In genomic region chr5:140554454-140554853, GRCh38 we compare ENCODE assay signal across 11 cellular contexts. TPM values are rescaled to one million over a fixed set of nuclear protein-coding genes. Genes with fewer than 3 reads are reported as not detected.
DNase-seq lines count a peak whose midpoint lies in the region; ATAC-seq lines count a peak whose summit lies in the region.
"Had no signal": no experiment of that assay in that cellular context is flagged by ENCODE, and none has a peak within 500 bp of the region (broad histone marks: within the 10 kb centered on the region; RNA-seq: fewer than 3 reads in every experiment).

No MANE protein-coding gene starts in this region.

- no peak for DNase-seq in CD8-positive, alpha-beta memory T cell
- DNase-seq in LHCN-M2 (ENCODE audit: low read depth): peak; percentile 64
- no peak for DNase-seq in activated naive CD8-positive, alpha-beta T cell treated with anti-CD3 and anti-CD28 coated beads, Interleukin-2, amount 50 U/mL, for 24 hours
- no peak for DNase-seq in natural killer cell treated with Interleukin-12 subunit alpha and Interleukin-12 subunit beta and Interleukin-15 and Interleukin-18, amount 100 ng/mL, for 72 hours (ENCODE audit: low spot score)
- DNase-seq in Right ventricle myocardium inferior (ENCODE audit: missing footprints): no peak
- no peak for DNase-seq in stimulated activated CD4-positive, alpha-beta T cell treated with anti-CD3 and anti-CD28 coated beads, Interleukin-15, amount 100 ng/mL, for 24 hours
- DNase-seq: aorta, heart right ventricle, NCI-H2029 had no signal

- peaks cover 52 to 64% (median 55%) of the 10 kb centered on the region in 3 donors for H3K4me1 Mint-ChIP-seq in CD8-positive, alpha-beta memory T cell
- H3K4me1 Mint-ChIP-seq in activated naive CD8-positive, alpha-beta T cell treated with anti-CD3 and anti-CD28 coated beads, Interleukin-2, amount 50 U/mL, for 24 hours: peaks cover 64% of the 10 kb centered on the region
- peaks cover 54 to 66% of the 10 kb centered on the region in 2 donors for H3K4me1 Mint-ChIP-seq in natural killer cell treated with Interleukin-12 subunit alpha and Interleukin-12 subunit beta and Interleukin-15 and Interleukin-18, amount 100 ng/mL, for 72 hours (ENCODE audit: low read depth in 2 of 2)

- H3K4me3 Mint-ChIP-seq in CD8-positive, alpha-beta memory T cell: peak overlapping the region in 3 of 7 donors; percentile 0 to 28 (median 2)
- peak overlapping the region; percentile 93 for H3K4me3 Mint-ChIP-seq in activated naive CD8-positive, alpha-beta T cell treated with anti-CD3 and anti-CD28 coated beads, Interleukin-2, amount 50 U/mL, for 24 hours
- peak overlapping the region; percentile 89 for H3K4me3 Mint-ChIP-seq in natural killer cell treated with Interleukin-12 subunit alpha and Interleukin-12 subunit beta and Interleukin-15 and Interleukin-18, amount 100 ng/mL, for 72 hours

- POLR2A ChIA-PET in CD8-positive, alpha-beta memory T cell (lab: Charles Lee): interaction anchor here (0.7 kb wide), 1 partner anchor 10 kb away, joined by 3 read pairs; no protein-coding TSS in a partner anchor

- ATAC-seq in activated naive CD8-positive, alpha-beta T cell treated with anti-CD3 and anti-CD28 coated beads, Interleukin-2, amount 50 U/mL, for 24 hours: no peak
- no peak for ATAC-seq in natural killer cell treated with Interleukin-12 subunit alpha and Interleukin-12 subunit beta and Interleukin-15 and Interleukin-18, amount 100 ng/mL, for 72 hours
- ATAC-seq in GM21786 (IDR thresholded peaks at IDR 0.05; ENCODE audit: unreplicated experiment) (no peak), Right ventricle myocardium inferior (no peak), HG02623 (IDR thresholded peaks at IDR 0.05; ENCODE audit: unreplicated experiment) (no peak)
- ATAC-seq: heart right ventricle had no signal

- H3K27ac ChIP-seq in CD8-positive, alpha-beta memory T cell (ENCODE audit: low read depth, low read length): no peak overlapping the region

- H3K27me3 ChIP-seq in CD8-positive, alpha-beta memory T cell (ENCODE audit: insufficient read depth, low read length, poor library complexity, severe bottlenecking): no peaks in the 10 kb centered on the region
- H3K27me3 ChIP-seq: heart right ventricle had no signal

- peaks cover 0 to 58% (median 9%) of the 10 kb centered on the region in 3 donors for H3K36me3 Mint-ChIP-seq in CD8-positive, alpha-beta memory T cell
- peaks cover 53% of the 10 kb centered on the region for H3K36me3 Mint-ChIP-seq in activated naive CD8-positive, alpha-beta T cell treated with anti-CD3 and anti-CD28 coated beads, Interleukin-2, amount 50 U/mL, for 24 hours (ENCODE audit: low read depth)
- H3K36me3 Mint-ChIP-seq in natural killer cell treated with Interleukin-12 subunit alpha and Interleukin-12 subunit beta and Interleukin-15 and Interleukin-18, amount 100 ng/mL, for 72 hours: peaks cover 42% of the 10 kb centered on the region

- intact Hi-C loops in Right ventricle myocardium inferior (cut with DNase I): no loop called here

- no peaks in the 10 kb centered on the region for H3K27me3 Mint-ChIP-seq in CD8-positive, alpha-beta memory T cell
- no peaks in the 10 kb centered on the region for H3K27me3 Mint-ChIP-seq in activated naive CD8-positive, alpha-beta T cell treated with anti-CD3 and anti-CD28 coated beads, Interleukin-2, amount 50 U/mL, for 24 hours
- H3K27me3 Mint-ChIP-seq in natural killer cell treated with Interleukin-12 subunit alpha and Interleukin-12 subunit beta and Interleukin-15 and Interleukin-18, amount 100 ng/mL, for 72 hours: no peaks in the 10 kb centered on the region

- CTCF ChIA-PET in CD8-positive, alpha-beta memory T cell (lab: Charles Lee): no interaction called here

- no peaks in the 10 kb centered on the region for H3K9me3 Mint-ChIP-seq in CD8-positive, alpha-beta memory T cell
- H3K9me3 Mint-ChIP-seq in activated naive CD8-positive, alpha-beta T cell treated with anti-CD3 and anti-CD28 coated beads, Interleukin-2, amount 50 U/mL, for 24 hours: no peaks in the 10 kb centered on the region
- no peaks in the 10 kb centered on the region for H3K9me3 Mint-ChIP-seq in natural killer cell treated with Interleukin-12 subunit alpha and Interleukin-12 subunit beta and Interleukin-15 and Interleukin-18, amount 100 ng/mL, for 72 hours

- H3K9me3 ChIP-seq in CD8-positive, alpha-beta memory T cell (ENCODE audit: low read length): no peaks in the 10 kb centered on the region
- H3K9me3 ChIP-seq: heart right ventricle had no signal

- no peak overlapping the region for H3K4me3 ChIP-seq in CD8-positive, alpha-beta memory T cell (ENCODE audit: low read length)
- H3K4me3 ChIP-seq: heart right ventricle had no signal

- H3K36me3 ChIP-seq in CD8-positive, alpha-beta memory T cell (ENCODE audit: insufficient read depth, low read length): peaks cover 11% of the 10 kb centered on the region

- peak overlapping the region in 7 of 8 donors; percentile 53 to 98 (median 79) for H3K27ac Mint-ChIP-seq in CD8-positive, alpha-beta memory T cell
- H3K27ac Mint-ChIP-seq in activated naive CD8-positive, alpha-beta T cell treated with anti-CD3 and anti-CD28 coated beads, Interleukin-2, amount 50 U/mL, for 24 hours: peak overlapping the region; percentile 83
- peak overlapping the region; percentile 53 to 91 for H3K27ac Mint-ChIP-seq in natural killer cell treated with Interleukin-12 subunit alpha and Interleukin-12 subunit beta and Interleukin-15 and Interleukin-18, amount 100 ng/mL, for 72 hours

- peaks cover 37% of the 10 kb centered on the region for H3K4me1 ChIP-seq in CD8-positive, alpha-beta memory T cell (ENCODE audit: insufficient read depth, low read length)

RNA-seq across cellular contexts. Expression of gene SRA1, which starts 2.8 kb away (rescaled TPM):
- 10 to 100 TPM; 59.6 to 60.7 TPM for total RNA-seq in CD8-positive, alpha-beta memory T cell
- polyA plus RNA-seq in CD8-positive, alpha-beta memory T cell: 36.1 TPM
- total RNA-seq in LHCN-M2 (2014; rRNA removed) (44.2 and 47.4 TPM in 2 replicates), Right ventricle myocardium inferior (29.4 TPM)
- 75.1 TPM for polyA plus RNA-seq in LHCN-M2 (2012)
- total RNA-seq in natural killer cell treated with Interleukin-12 subunit alpha and Interleukin-12 subunit beta and Interleukin-15 and Interleukin-18, amount 100 ng/mL, for 72 hours: 10 to 100 TPM; 61.4 to 64.7 TPM

RNA-seq across cellular contexts. Expression of gene EIF4EBP3, which starts 7.0 kb away (rescaled TPM):
- 10 to 100 TPM; 11.1 to 11.9 TPM for total RNA-seq in CD8-positive, alpha-beta memory T cell
- 22.2 TPM for polyA plus RNA-seq in CD8-positive, alpha-beta memory T cell
- total RNA-seq in LHCN-M2 (2014; rRNA removed) (1.6 TPM in 1 of 2 replicates, not detected in the other), Right ventricle myocardium inferior (11.7 TPM)
- 4.0 TPM for polyA plus RNA-seq in LHCN-M2 (2012)
- total RNA-seq in natural killer cell treated with Interleukin-12 subunit alpha and Interleukin-12 subunit beta and Interleukin-15 and Interleukin-18, amount 100 ng/mL, for 72 hours: 1 to 10 TPM; 7.0 to 8.6 TPM

RNA-seq across cellular contexts. Expression of gene APBB3, which starts 9.9 kb away (rescaled TPM):
- total RNA-seq in CD8-positive, alpha-beta memory T cell: 10 to 100 TPM; 14.1 to 17.0 TPM
- 3.5 TPM for polyA plus RNA-seq in CD8-positive, alpha-beta memory T cell
- total RNA-seq in LHCN-M2 (2014; rRNA removed) (17.2 and 19.4 TPM in 2 replicates), Right ventricle myocardium inferior (10.6 TPM)
- polyA plus RNA-seq in LHCN-M2 (2012): 11.6 TPM
- 10 to 100 TPM; 12.8 to 25.8 TPM for total RNA-seq in natural killer cell treated with Interleukin-12 subunit alpha and Interleukin-12 subunit beta and Interleukin-15 and Interleukin-18, amount 100 ng/mL, for 72 hours

RNA-seq across cellular contexts. Expression of gene SLC35A4, which starts 10.2 kb away (rescaled TPM):
- total RNA-seq in CD8-positive, alpha-beta memory T cell: 100 to 1,000 TPM; 120 to 126 TPM
- polyA plus RNA-seq in CD8-positive, alpha-beta memory T cell: 105 TPM
- total RNA-seq in LHCN-M2 (2014; rRNA removed): 51.0 and 56.2 TPM in 2 replicates
- polyA plus RNA-seq in LHCN-M2 (2012): 128 TPM
- total RNA-seq in natural killer cell treated with Interleukin-12 subunit alpha and Interleukin-12 subunit beta and Interleukin-15 and Interleukin-18, amount 100 ng/mL, for 72 hours: 10 to 100 TPM; 73.8 to 97.3 TPM
- total RNA-seq in Right ventricle myocardium inferior: 76.4 TPM
